Comparison of ENCODE assay signal across 25 cellular contexts in genomic region chr5:149822310-149822709, GRCh38.
"Had no signal": no experiment of that assay in that cellular context is flagged by ENCODE, and none has a peak within 500 bp of the region (broad histone marks: within the 10 kb centered on the region; RNA-seq: fewer than 3 reads in every experiment).

No MANE protein-coding gene starts in this region.

- H3K4me1 Mint-ChIP-seq: immature natural killer cell had no signal

- H3K9me3 ChIP-seq: breast epithelium, right lobe of liver, thyroid gland, upper lobe of right lung had no signal

- H3K9ac ChIP-seq: parathyroid adenoma had no signal

- H3K27ac ChIP-seq: breast epithelium, epithelial cell of prostate, hepatocyte, parathyroid adenoma, thyroid gland, upper lobe of right lung had no signal

- ATAC-seq: upper lobe of right lung, WTC11 had no signal

- H3K27me3 Mint-ChIP-seq: memory B cell; natural killer cell treated with Interleukin-12 subunit alpha and Interleukin-12 subunit beta and Interleukin-15 and Interleukin-18, amount 100 ng/mL, for 72 hours had no signal

- H3K36me3 Mint-ChIP-seq: activated naive CD4-positive, alpha-beta T cell treated with anti-CD3 and anti-CD28 coated beads, Interleukin-2, amount 50 U/mL, for 72 hours; immature natural killer cell; natural killer cell treated with Interleukin-12 subunit alpha and Interleukin-12 subunit beta and Interleukin-15 and Interleukin-18, amount 100 ng/mL, for 72 hours had no signal

- H3K4me3 Mint-ChIP-seq: immature natural killer cell; memory B cell; natural killer cell treated with Interleukin-12 subunit alpha and Interleukin-12 subunit beta and Interleukin-15 and Interleukin-18, amount 100 ng/mL, for 72 hours; T-helper 1 cell treated with Interleukin-12 subunit alpha and Interleukin-12 subunit beta and Interleukin-4 antibody, amounts not matched to agents 30 μg/mL and 1 μg/mL, for 36 hours; WTC11 had no signal

- H3K4me1 ChIP-seq: breast epithelium, right lobe of liver, thyroid gland had no signal

- H3K27ac Mint-ChIP-seq: immature natural killer cell; memory B cell; natural killer cell treated with Interleukin-12 subunit alpha and Interleukin-12 subunit beta and Interleukin-15 and Interleukin-18, amount 100 ng/mL, for 72 hours; T-helper 1 cell treated with Interleukin-12 subunit alpha and Interleukin-12 subunit beta and Interleukin-4 antibody, amounts not matched to agents 30 μg/mL and 1 μg/mL, for 36 hours had no signal

- H3K4me3 ChIP-seq: breast epithelium, hepatocyte, right lobe of liver, smooth muscle cell, thyroid gland, upper lobe of right lung had no signal

- H3K36me3 ChIP-seq: breast epithelium, thyroid gland, upper lobe of right lung had no signal

- FAIRE-seq: astrocyte had no signal

- DNase-seq: activated CD4-positive, alpha-beta T cell treated with anti-CD3 and anti-CD28 coated beads, Interleukin-2, amount 50 U/mL, for 4 hours; activated gamma-delta T cell treated with Interleukin-2 at 50 U/mL for 16 hours; activated T-cell treated with anti-CD3 and anti-CD28 coated beads for 4 hours; foreskin fibroblast; immature natural killer cell; kidney glomerular epithelial cell; nucleus accumbens; right lobe of liver; stimulated activated CD4-positive, alpha-beta T cell treated with anti-CD3 and anti-CD28 coated beads, Interleukin-2, amount 100 ng/mL, for 48 hours; stimulated activated naive CD4-positive, alpha-beta T cell treated with Interleukin-2 at 50 U/mL for 16 hours; substantia nigra; T1000; thyroid gland; upper lobe of right lung had no signal

- H3K27me3 ChIP-seq: breast epithelium, hepatocyte, right lobe of liver, thyroid gland, upper lobe of right lung had no signal

- H3K9me3 Mint-ChIP-seq: activated naive CD4-positive, alpha-beta T cell treated with anti-CD3 and anti-CD28 coated beads, Interleukin-2, amount 50 U/mL, for 72 hours; immature natural killer cell; memory B cell; natural killer cell treated with Interleukin-12 subunit alpha and Interleukin-12 subunit beta and Interleukin-15 and Interleukin-18, amount 100 ng/mL, for 72 hours; T-helper 1 cell treated with Interleukin-12 subunit alpha and Interleukin-12 subunit beta and Interleukin-4 antibody, amounts not matched to agents 30 μg/mL and 1 μg/mL, for 36 hours; WTC11 had no signal
